10 cellular contexts compared by ENCODE assay signal in the genomic region with DNA sequence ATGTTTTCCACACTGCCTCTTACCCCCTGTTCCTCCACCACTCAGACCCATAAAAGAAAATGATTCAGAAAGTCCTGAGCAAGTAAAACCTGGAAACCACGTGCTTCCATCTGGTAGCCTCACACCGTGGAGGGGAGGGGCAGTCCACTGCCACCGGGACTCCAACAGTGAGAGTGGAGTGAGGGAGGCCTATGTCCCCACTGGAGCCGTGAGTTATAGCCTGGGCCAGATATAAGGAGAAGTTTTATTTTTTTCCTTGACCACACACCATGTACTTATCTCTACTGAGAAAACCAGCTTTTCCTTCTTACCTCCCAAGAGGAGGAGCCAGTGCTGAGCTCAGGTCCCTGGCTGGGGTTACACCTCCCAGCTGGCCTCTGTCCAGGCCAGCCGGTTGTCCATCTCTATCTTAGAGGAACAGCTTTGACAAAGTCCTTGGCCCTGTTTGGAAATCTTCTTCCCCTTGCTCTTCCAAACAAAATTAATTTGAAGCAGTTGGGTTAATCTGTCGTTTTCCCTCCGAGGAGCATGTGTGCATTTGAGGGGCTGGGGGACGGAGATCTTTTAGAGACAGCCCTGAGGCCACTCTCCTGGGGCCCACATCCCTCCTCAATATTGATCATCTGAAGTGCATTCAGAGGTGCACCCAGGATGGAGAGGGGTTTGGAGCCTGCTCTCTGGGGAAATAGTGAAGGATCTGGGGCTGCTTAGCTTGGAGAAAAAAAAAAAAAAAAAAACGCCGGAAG. TPM values are rescaled to one million over a fixed set of nuclear protein-coding genes. Genes with fewer than 3 reads are reported as not detected.
DNase-seq lines count a peak whose midpoint lies in the region; ATAC-seq and TF ChIP-seq lines count a peak whose summit lies in the region.
"Had no signal": no experiment of that assay in that cellular context is flagged by ENCODE, and none has a peak within 500 bp of the region (broad histone marks: within the 10 kb centered on the region; RNA-seq: fewer than 3 reads in every experiment).

No MANE protein-coding gene starts in this region.

- no peaks in the 10 kb centered on the region for H3K9me3 Mint-ChIP-seq in effector memory CD8-positive, alpha-beta T cell

- no peaks in the 10 kb centered on the region for H3K4me1 Mint-ChIP-seq in effector memory CD8-positive, alpha-beta T cell (ENCODE audit: low read depth in 2 of 2)

- intact Hi-C loops in lower lobe of right lung (cut with DNase I), result no loop called here

- H3K27ac ChIP-seq in lower lobe of right lung, result no peak overlapping the region

- H3K4me3 ChIP-seq in lower lobe of right lung, result no peak overlapping the region

- no peaks in the 10 kb centered on the region for H3K36me3 ChIP-seq in lower lobe of right lung

- DNase-seq in A172 (ENCODE audit: low spot score) (peak; percentile 23), HEK293T (ENCODE audit: extremely low spot score) (peak; percentile 57), amniotic epithelial cell (ENCODE audit: low read depth) (peak; percentile 51), lower lobe of right lung (no peak), D341Med (ENCODE audit: low spot score) (no peak)
- DNase-seq in effector memory CD8-positive, alpha-beta T cell, result no peak
- DNase-seq: Caco-2 had no signal

- no peak overlapping the region for H3K4me3 Mint-ChIP-seq in effector memory CD8-positive, alpha-beta T cell

- no peak for TF ChIP-seq CTCF in lower lobe of right lung (IDR thresholded peaks at IDR 0.05)

- H3K9me3 ChIP-seq in lower lobe of right lung, result no peaks in the 10 kb centered on the region
- H3K9me3 ChIP-seq: Caco-2 had no signal

- H3K4me1 ChIP-seq in lower lobe of right lung, result no peaks in the 10 kb centered on the region
- H3K4me1 ChIP-seq: Caco-2 had no signal

- CTCF ChIA-PET in HEK293T (lab: Yijun Ruan, JAX), result interaction anchor here (1.0 to 1.4 kb wide), 2 partner anchors 22 to 267 kb away, joined by 3 to 10 read pairs; no protein-coding TSS in a partner anchor

- ATAC-seq in lower lobe of right lung (peak; percentile 60 to 83), HG02759 (IDR thresholded peaks at IDR 0.05; ENCODE audit: unreplicated experiment) (no peak), HG02938 (IDR thresholded peaks at IDR 0.05; ENCODE audit: unreplicated experiment) (no peak)
- no peak for ATAC-seq in effector memory CD8-positive, alpha-beta T cell (replicated peaks)
- ATAC-seq: Panc1 had no signal

- peaks cover 3% of the 10 kb centered on the region for H3K36me3 Mint-ChIP-seq in effector memory CD8-positive, alpha-beta T cell (ENCODE audit: insufficient read depth)

- no peaks in the 10 kb centered on the region for H3K27me3 ChIP-seq in lower lobe of right lung (ENCODE audit: low read depth)

- H3K27me3 Mint-ChIP-seq in effector memory CD8-positive, alpha-beta T cell, result no peaks in the 10 kb centered on the region

- no peak overlapping the region for H3K27ac Mint-ChIP-seq in effector memory CD8-positive, alpha-beta T cell

- POLR2A ChIA-PET in HEK293T (lab: Yijun Ruan, JAX), result no interaction called here

TF ChIP-seq in HEK293T, 16 proteins besides CTCF, POLR2A, EP300 and RAD21:
- TF ChIP-seq L3MBTL2 (conservative IDR thresholded peaks at IDR 0.05) (peak; percentile 92), SP1 (IDR thresholded peaks at IDR 0.05) (no peak)
TF ChIP-seq in HEK293T: peak in this region for 1.

RNA-seq across cellular contexts. Expression of gene SERBP1, which starts 49.1 kb away (rescaled TPM):
- 269 and 369 TPM in 2 replicates for total RNA-seq in A172 (2014; rRNA removed; shearing (Covaris generic))
- total RNA-seq in lower lobe of right lung, result 135 TPM

Comparison
In these comparisons a context has a peak if more than half of its experiments do, and no peak if none do; other contexts are left out.
1. DNase-seq: peak in A172 (single experiment), HEK293T (single experiment) and amniotic epithelial cell (single experiment); none in lower lobe of right lung (single experiment), effector memory CD8-positive, alpha-beta T cell (0 of 3) and D341Med (single experiment).
2. ATAC-seq: peak in lower lobe of right lung (2 of 2); none in HG02759 (single experiment), HG02938 (single experiment) and effector memory CD8-positive, alpha-beta T cell (single experiment).